ENCODE assay signal across 12 cellular contexts in the genomic region with DNA sequence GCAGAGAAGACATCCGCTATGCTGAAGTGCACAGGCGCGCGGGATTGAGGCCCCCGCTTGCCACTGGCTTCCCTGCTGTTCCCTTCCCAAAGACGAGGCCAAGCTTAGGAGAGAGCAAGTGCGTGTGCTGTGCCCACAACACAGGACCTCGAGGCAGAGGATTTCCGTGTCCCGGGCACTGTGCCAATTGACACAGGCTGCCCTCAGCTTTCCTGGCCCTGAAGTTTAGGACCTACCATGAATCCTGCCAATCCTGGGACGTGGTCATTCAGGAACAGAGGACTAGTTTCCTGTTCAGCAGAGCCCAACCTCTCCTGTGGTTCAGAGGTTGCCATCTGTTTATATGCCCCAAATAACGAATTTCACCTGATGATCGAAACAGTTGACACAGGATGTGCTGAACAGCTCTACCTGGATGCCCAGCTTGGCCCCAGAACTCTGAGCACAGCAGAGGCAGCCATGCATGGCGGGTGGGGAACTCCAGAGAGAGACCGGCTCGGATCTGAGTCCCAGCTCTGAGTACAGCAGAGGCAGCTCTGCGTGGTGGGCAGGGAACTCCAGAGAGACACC. TPM values are rescaled to one million over a fixed set of nuclear protein-coding genes. Genes with fewer than 3 reads are reported as not detected.
A peak's percentile ranks its signal among the peaks of the same experiment; 100 is the strongest.
DNase-seq lines count a peak whose midpoint lies in the region; ATAC-seq and TF ChIP-seq lines count a peak whose summit lies in the region.
"Had no signal": no experiment of that assay in that cellular context is flagged by ENCODE, and none has a peak within 500 bp of the region (broad histone marks: within the 10 kb centered on the region; RNA-seq: fewer than 3 reads in every experiment).

No MANE protein-coding gene starts in this region.

- peak; percentile 90 for DNase-seq in spleen
- no peak for DNase-seq in chondrocyte (ENCODE audit: low spot score)
- no peak for DNase-seq in Caco-2
- no peak for DNase-seq in PC-3
- DNase-seq: NCI-H2227 treated with DMSO at 0.1 percent for 48 hours; stimulated activated CD4-positive, alpha-beta T cell treated with anti-CD3 and anti-CD28 coated beads, Interleukin-1b, Interleukin-23, amount 100 ng/mL, for 48 hours had no signal

- H3K36me3 Mint-ChIP-seq in chondrocyte (ENCODE audit: low read depth) (peaks cover 5% of the 10 kb centered on the region), Caco-2 (ENCODE audit: insufficient read depth, unreplicated experiment) (no peaks in the 10 kb centered on the region)

- H3K4me1 ChIP-seq in spleen = peaks cover 25 to 67% (median 53%) of the 10 kb centered on the region in 6 donors
- no peaks in the 10 kb centered on the region for H3K4me1 ChIP-seq in Caco-2
- no peaks in the 10 kb centered on the region for H3K4me1 ChIP-seq in PC-3 (ENCODE audit: insufficient read depth, low read length)

- H3K9me2 ChIP-seq in SU-DHL-6 (replicated peaks; ENCODE audit: insufficient read depth, low read length) = no peaks in the 10 kb centered on the region
- H3K9me2 ChIP-seq in PC-3 (replicated peaks; ENCODE audit: low read length) = no peaks in the 10 kb centered on the region

- H4K20me1 ChIP-seq in SU-DHL-6 (ENCODE audit: low read depth, low read length) (no peaks in the 10 kb centered on the region), PC-3 (ENCODE audit: low read length) (no peaks in the 10 kb centered on the region)

- POLR2A ChIA-PET in Caco-2 (lab: Charles Lee) = no interaction called here
- POLR2A ChIA-PET in PC-3 (lab: Charles Lee; ENCODE audit: unreplicated experiment) = interaction anchor here (0.6 kb wide), 1 partner anchor 19 kb away, joined by 4 read pairs; no protein-coding TSS in a partner anchor

- H3K4me1 Mint-ChIP-seq in chondrocyte (ENCODE audit: low read depth) (no peaks in the 10 kb centered on the region), Caco-2 (ENCODE audit: low read depth, unreplicated experiment) (no peaks in the 10 kb centered on the region)

- H3K4me2 ChIP-seq in SU-DHL-6 (ENCODE audit: low read depth, low read length, poor library complexity, severe bottlenecking) = peak overlapping the region; percentile 86
- no peak overlapping the region for H3K4me2 ChIP-seq in PC-3 (ENCODE audit: low read length)

- H3K36me3 ChIP-seq in SU-DHL-6 (ENCODE audit: low read length) = no peaks in the 10 kb centered on the region
- peaks cover 0 to 70% (median 5%) of the 10 kb centered on the region in 6 donors for H3K36me3 ChIP-seq in spleen
- no peaks in the 10 kb centered on the region for H3K36me3 ChIP-seq in Caco-2 (ENCODE audit: control insufficient read depth, insufficient read depth, low read length)
- H3K36me3 ChIP-seq in PC-3 (ENCODE audit: low read depth, low read length) = peaks cover 8% of the 10 kb centered on the region; the same call in 1 of the 2 replicates

- peak overlapping the region; percentile 96 for H3K27ac ChIP-seq in SU-DHL-6 (ENCODE audit: low read depth, low read length)
- peak overlapping the region; percentile 4 to 88 (median 69) for H3K27ac ChIP-seq in spleen
- no peak overlapping the region for H3K27ac ChIP-seq in PC-3 (ENCODE audit: low read length)
- H3K27ac ChIP-seq: HL-60 had no signal

- no peaks in the 10 kb centered on the region for H3K9me3 ChIP-seq in SU-DHL-6 (ENCODE audit: insufficient read depth, low read length)
- no peaks in the 10 kb centered on the region for H3K9me3 ChIP-seq in spleen
- no peaks in the 10 kb centered on the region for H3K9me3 ChIP-seq in Caco-2
- no peaks in the 10 kb centered on the region for H3K9me3 ChIP-seq in PC-3 (ENCODE audit: low read length)

- peak overlapping the region; percentile 78 for H3K9ac ChIP-seq in SU-DHL-6 (ENCODE audit: low read length)
- no peak overlapping the region for H3K9ac ChIP-seq in PC-3 (ENCODE audit: low read length)

- H3K79me2 ChIP-seq in SU-DHL-6 (ENCODE audit: insufficient read depth, low read length) (peaks cover 42% of the 10 kb centered on the region), PC-3 (ENCODE audit: low read length) (no peaks in the 10 kb centered on the region)

- BruUV-seq in Caco-2 (replicated peaks; lab: Mats Ljungman, UMichigan) (no TSS peak), PC-3 (replicated peaks; lab: Mats Ljungman, UMichigan) (no TSS peak)

- no peaks in the 10 kb centered on the region for H3K9me3 Mint-ChIP-seq in chondrocyte (ENCODE audit: low read depth)
- H3K9me3 Mint-ChIP-seq in Caco-2 (ENCODE audit: unreplicated experiment) = no peaks in the 10 kb centered on the region

- no peak for TF ChIP-seq POLR2A in spleen (IDR thresholded peaks at IDR 0.05)

- H2AFZ ChIP-seq in SU-DHL-6 (ENCODE audit: low read depth, low read length, severe bottlenecking) = no peak overlapping the region
- no peak overlapping the region for H2AFZ ChIP-seq in PC-3 (ENCODE audit: low read length)

- intact Hi-C loops in spleen (cut with DNase I; ENCODE audit: low total_unique reads) = no loop called here
- intact Hi-C loops in Caco-2 (cut with micrococcal nuclease; ENCODE audit: unreplicated experiment) = loop anchor here (5.0 to 10.0 kb wide), 2 partner anchors 83 to 221 kb away; a partner anchor contains a TSS
- intact Hi-C loops in PC-3 (cut with micrococcal nuclease) = loop anchor here (2.0 kb wide), 1 partner anchor 69 kb away; no protein-coding TSS in a partner anchor

- CTCF ChIA-PET in Caco-2 (lab: Charles Lee) (interaction anchor here (2.8 kb wide), 1 partner anchor 69 kb away, joined by 13 read pairs; no protein-coding TSS in a partner anchor), PC-3 (lab: Charles Lee) (no interaction called here)

- H3K4me3 Mint-ChIP-seq in chondrocyte (ENCODE audit: unreplicated experiment) (no peak overlapping the region), Caco-2 (ENCODE audit: unreplicated experiment) (no peak overlapping the region)
- H3K4me3 Mint-ChIP-seq: activated naive CD8-positive, alpha-beta T cell had no signal

- no peak for TF ChIP-seq CTCF in SU-DHL-6 (IDR thresholded peaks at IDR 0.05; ENCODE audit: insufficient read depth, low read length, poor library complexity, severe bottlenecking)
- no peak for TF ChIP-seq CTCF in spleen (IDR thresholded peaks at IDR 0.05 in 8 of 11, conservative IDR thresholded peaks at IDR 0.05 in 3 of 11)
- TF ChIP-seq CTCF in chondrocyte (IDR thresholded peaks at IDR 0.05) = no peak
- no peak for TF ChIP-seq CTCF in Caco-2 (IDR thresholded peaks at IDR 0.05; ENCODE audit: insufficient read depth in 1 of 2, low read depth in 1 of 2, low read length in 1 of 2, severe bottlenecking in 1 of 2, unreplicated experiment in 1 of 2)
- TF ChIP-seq CTCF in PC-3 (conservative IDR thresholded peaks at IDR 0.05; ENCODE audit: low read depth, low read length) = no peak

- WGBS in spleen, 5 donors = 51 to 67% (median 58%) methylated on average over 11 to 17 of the region's 17 CpGs

- H3K27ac Mint-ChIP-seq in chondrocyte (ENCODE audit: unreplicated experiment) (no peak overlapping the region), Caco-2 (ENCODE audit: unreplicated experiment) (no peak overlapping the region)
- H3K27ac Mint-ChIP-seq: activated naive CD8-positive, alpha-beta T cell had no signal

- no peaks in the 10 kb centered on the region for H3K27me3 ChIP-seq in SU-DHL-6 (ENCODE audit: low read length)
- H3K27me3 ChIP-seq in spleen (replicated peaks in 1 of 7) = no peaks in the 10 kb centered on the region
- H3K27me3 ChIP-seq in Caco-2 (replicated peaks; ENCODE audit: control insufficient read depth, insufficient read depth, low read length) = no peaks in the 10 kb centered on the region
- no peaks in the 10 kb centered on the region for H3K27me3 ChIP-seq in PC-3 (ENCODE audit: low read length)

- no peaks in the 10 kb centered on the region for H3K27me3 Mint-ChIP-seq in chondrocyte (ENCODE audit: low read depth)
- H3K27me3 Mint-ChIP-seq in Caco-2 (ENCODE audit: insufficient read depth, unreplicated experiment) = no peaks in the 10 kb centered on the region
- H3K27me3 Mint-ChIP-seq: activated naive CD8-positive, alpha-beta T cell had no signal

- ATAC-seq in GM18870 (IDR thresholded peaks at IDR 0.05; ENCODE audit: unreplicated experiment) (peak; percentile 53), HG02763 (IDR thresholded peaks at IDR 0.05; ENCODE audit: unreplicated experiment) (peak; percentile 58), PC-3 (no peak)

- H3F3A ChIP-seq in SU-DHL-6 (ENCODE audit: insufficient read depth) (peaks cover 69% of the 10 kb centered on the region), PC-3 (ENCODE audit: low read length, unreplicated experiment) (no peaks in the 10 kb centered on the region)

- peak overlapping the region; percentile 58 for H3K4me3 ChIP-seq in SU-DHL-6 (ENCODE audit: insufficient read depth, low read length, poor library complexity, severe bottlenecking)
- H3K4me3 ChIP-seq in spleen = peak overlapping the region in 1 of 8 donors; percentile 56
- no peak overlapping the region for H3K4me3 ChIP-seq in Caco-2 (ENCODE audit: low read depth, low read length)
- H3K4me3 ChIP-seq in PC-3 (ENCODE audit: low read length) = no peak overlapping the region

RNA-seq across cellular contexts. Expression of a gene that starts 22.0 kb away (rescaled TPM):
- 10 to 100 TPM; 20.9 to 31.4 (median 24.5) TPM for total RNA-seq in spleen
- 10 to 100 TPM in 1 of 3 donors, 1 to 10 TPM in 2; 6.9 to 12.0 (median 9.5) TPM for polyA plus RNA-seq in spleen
- total RNA-seq in chondrocyte = 3.5 to 4.8 TPM (median 4.7 TPM) in 3 replicates
- 8.4 and 9.8 TPM in 2 replicates for total RNA-seq in Caco-2 (2022)
- 34.2 and 38.3 TPM in 2 replicates for total RNA-seq in PC-3 (2014; rRNA removed)

RNA-seq across cellular contexts. Expression of a gene that starts 39.7 kb away (rescaled TPM):
- under 1 TPM in 2 of 7 donors, not detected in 5; 0.25 to 0.33 TPM for total RNA-seq in spleen
- under 1 TPM; 0.10 to 0.35 (median 0.26) TPM for polyA plus RNA-seq in spleen
- 0.15 TPM in 1 of 3 replicates, not detected in the others for total RNA-seq in chondrocyte
- 0.23 and 0.51 TPM in 2 replicates for total RNA-seq in Caco-2 (2022)
- total RNA-seq in PC-3 (2014; rRNA removed) = 0.51 and 0.98 TPM in 2 replicates
- total RNA-seq: lung microvascular endothelial cell had no signal
